Comparison of ENCODE assay signal across 10 cellular contexts in genomic region chr2:109174214-109174613, GRCh38. TPM values are rescaled to one million over a fixed set of nuclear protein-coding genes. Genes with fewer than 3 reads are reported as not detected.
DNase-seq lines count a peak whose midpoint lies in the region; ATAC-seq, FAIRE-seq and TF ChIP-seq lines count a peak whose summit lies in the region.
"Had no signal": no experiment of that assay in that cellular context is flagged by ENCODE, and none has a peak within 500 bp of the region (broad histone marks: within the 10 kb centered on the region; RNA-seq: fewer than 3 reads in every experiment).

No MANE protein-coding gene starts in this region.

- intact Hi-C loops in ascending aorta (cut with DNase I): loop anchor here (1.0 kb wide), 1 partner anchor 10 kb away; no protein-coding TSS in a partner anchor
- intact Hi-C loops in kidney (cut with DNase I): no loop called here
- intact Hi-C loops in stomach (cut with DNase I; ENCODE audit: low total_unique reads): no loop called here

- H3K4me1 Mint-ChIP-seq in activated CD4-positive, alpha-beta T cell treated with anti-CD3 and anti-CD28 coated beads, Interleukin-2, amount 10 ng/mL, durations not matched to agents 7 days and 5 days: peaks cover 10% of the 10 kb centered on the region
- H3K4me1 Mint-ChIP-seq: memory B cell had no signal

- DNase-seq in DMS53 (lab: John Stamatoyannopoulos, UW): peak; percentile 76
- no peak for DNase-seq in DMS53 treated with DMSO at 0.1 percent for 48 hours (lab: John Stamatoyannopoulos, UW; ENCODE audit: unreplicated experiment)
- peak in 1 of 2 donors; percentile 69 for DNase-seq in ascending aorta (ENCODE audit: low spot score in 2 of 2)
- DNase-seq in kidney: peak; percentile 67
- DNase-seq in stomach: no peak
- no peak for DNase-seq in GM19238 (ENCODE audit: insufficient read length, low spot score)
- no peak for DNase-seq in activated CD4-positive, alpha-beta T cell treated with anti-CD3 and anti-CD28 coated beads, Interleukin-2, amount 10 ng/mL, durations not matched to agents 7 days and 5 days
- DNase-seq: NCI-H524 had no signal

- TF ChIP-seq CTCF in ascending aorta (IDR thresholded peaks at IDR 0.05): no peak
- no peak for TF ChIP-seq CTCF in kidney (IDR thresholded peaks at IDR 0.05; ENCODE audit: borderline replicate concordance, extremely low read depth, insufficient read depth)
- no peak for TF ChIP-seq CTCF in stomach (IDR thresholded peaks at IDR 0.05)

- H3K36me3 Mint-ChIP-seq in activated CD4-positive, alpha-beta T cell treated with anti-CD3 and anti-CD28 coated beads, Interleukin-2, amount 10 ng/mL, durations not matched to agents 7 days and 5 days (ENCODE audit: low read depth): no peaks in the 10 kb centered on the region

- H3K36me3 ChIP-seq in ascending aorta: no peaks in the 10 kb centered on the region
- H3K36me3 ChIP-seq in kidney (ENCODE audit: control insufficient read depth in 1 of 2, insufficient read depth in 2 of 2, low read length in 2 of 2): no peaks in the 10 kb centered on the region
- H3K36me3 ChIP-seq in stomach: no peaks in the 10 kb centered on the region

- no peaks in the 10 kb centered on the region for H3K9me3 Mint-ChIP-seq in activated CD4-positive, alpha-beta T cell treated with anti-CD3 and anti-CD28 coated beads, Interleukin-2, amount 10 ng/mL, durations not matched to agents 7 days and 5 days
- H3K9me3 Mint-ChIP-seq: memory B cell had no signal

- H3K4me3 Mint-ChIP-seq in activated CD4-positive, alpha-beta T cell treated with anti-CD3 and anti-CD28 coated beads, Interleukin-2, amount 10 ng/mL, durations not matched to agents 7 days and 5 days: no peak overlapping the region
- H3K4me3 Mint-ChIP-seq: memory B cell had no signal

- H3K27me3 Mint-ChIP-seq in activated CD4-positive, alpha-beta T cell treated with anti-CD3 and anti-CD28 coated beads, Interleukin-2, amount 10 ng/mL, durations not matched to agents 7 days and 5 days: no peaks in the 10 kb centered on the region

- no peak overlapping the region for H3K9ac ChIP-seq in kidney (ENCODE audit: low read length in 2 of 2)

- H3K27me3 ChIP-seq in ascending aorta (no peaks in the 10 kb centered on the region), stomach (no peaks in the 10 kb centered on the region)

- TF ChIP-seq POLR2A in stomach (IDR thresholded peaks at IDR 0.05): no peak

- no peak for ATAC-seq in GM21390 (IDR thresholded peaks at IDR 0.05; ENCODE audit: unreplicated experiment)

- POLR2A ChIA-PET in activated CD4-positive, alpha-beta T cell treated with anti-CD3 and anti-CD28 coated beads, Interleukin-2, amount 10 ng/mL, durations not matched to agents 7 days and 5 days (lab: Charles Lee): no interaction called here

- H3K27ac ChIP-seq in ascending aorta: peak overlapping the region; percentile 95 to 98
- peak overlapping the region in 1 of 2 donors; percentile 5 for H3K27ac ChIP-seq in kidney (ENCODE audit: low read depth in 2 of 2, low read length in 2 of 2)
- H3K27ac ChIP-seq in stomach: peak overlapping the region; percentile 37 to 85 (median 80)

- H3K9me3 ChIP-seq in ascending aorta: no peaks in the 10 kb centered on the region
- peaks cover 0 to 5% of the 10 kb centered on the region in 2 donors for H3K9me3 ChIP-seq in kidney (ENCODE audit: control insufficient read depth in 1 of 2, low read length in 2 of 2)
- H3K9me3 ChIP-seq in stomach: peaks cover 0 to 9% (median 0%) of the 10 kb centered on the region in 4 donors

- TF ChIP-seq EP300 in stomach (IDR thresholded peaks at IDR 0.05): no peak

- H3K4me1 ChIP-seq in ascending aorta (peaks cover 27 to 67% of the 10 kb centered on the region in 2 donors), kidney (ENCODE audit: control insufficient read depth in 1 of 2, insufficient read depth in 1 of 2, low read depth in 1 of 2, low read length in 2 of 2) (peaks cover 10 to 23% of the 10 kb centered on the region in 2 donors), stomach (peaks cover 27 to 76% (median 55%) of the 10 kb centered on the region in 4 donors)

- H3K4me3 ChIP-seq in ascending aorta (peak overlapping the region in 1 of 2 donors; percentile 17), kidney (ENCODE audit: low read length in 2 of 2) (no peak overlapping the region), stomach (no peak overlapping the region)

- H3K27ac Mint-ChIP-seq in activated CD4-positive, alpha-beta T cell treated with anti-CD3 and anti-CD28 coated beads, Interleukin-2, amount 10 ng/mL, durations not matched to agents 7 days and 5 days: no peak overlapping the region
- H3K27ac Mint-ChIP-seq: memory B cell had no signal

- no peak for FAIRE-seq in kidney (lab: Jason Lieb, UNC)

- WGBS in stomach, 5 donors: 65 to 77% (median 70%) methylated on average over 4 of the region's 4 CpGs

- CTCF ChIA-PET in activated CD4-positive, alpha-beta T cell treated with anti-CD3 and anti-CD28 coated beads, Interleukin-2, amount 10 ng/mL, durations not matched to agents 7 days and 5 days (lab: Charles Lee): no interaction called here

RNA-seq across cellular contexts. Expression of gene SH3RF3, which starts 45.2 kb away (rescaled TPM):
- total RNA-seq in ascending aorta (53.5 TPM), kidney (10.7 TPM), stomach (10 to 100 TPM in 1 of 5 donors, 1 to 10 TPM in 3, under 1 TPM in 1; 0.87 to 11.1 (median 5.0) TPM)
- polyA plus RNA-seq in kidney (ENCODE audit: insufficient read depth, low read depth, low replicate concordance) (1.7 TPM), stomach (1 to 10 TPM; 2.3 to 4.3 (median 2.4) TPM)
- total RNA-seq in activated CD4-positive, alpha-beta T cell treated with anti-CD3 and anti-CD28 coated beads, Interleukin-2, amount 10 ng/mL, durations not matched to agents 7 days and 5 days: under 1 TPM; 0.08 to 0.17 TPM

Comparison
In these comparisons a context has a peak if more than half of its experiments do, and no peak if none do; other contexts are left out.
1. DNase-seq: peak in DMS53 (single experiment) and kidney (single experiment); none in DMS53 treated with DMSO at 0.1 percent for 48 hours (single experiment), stomach (single experiment), GM19238 (single experiment) and activated CD4-positive, alpha-beta T cell treated with anti-CD3 and anti-CD28 coated beads, Interleukin-2, amount 10 ng/mL, durations not matched to agents 7 days and 5 days (single experiment).